In genomic region chr17:39622380-39623006, GRCh38 we compare ENCODE assay signal across 8 cellular contexts. TPM values are rescaled to one million over a fixed set of nuclear protein-coding genes. Genes with fewer than 3 reads are reported as not detected.
DNase-seq lines count a peak whose midpoint lies in the region; ATAC-seq lines count a peak whose summit lies in the region.

No MANE protein-coding gene starts in this region.

- H3K4me3 Mint-ChIP-seq in activated naive CD4-positive, alpha-beta T cell treated with anti-CD3 and anti-CD28 coated beads, Interleukin-2, amount 50 U/mL, for 24 hours, result peak overlapping the region; percentile 51

- intact Hi-C loops in left cardiac atrium (cut with DNase I), result loop anchor here (1.0 to 5.0 kb wide), 4 partner anchors 50 to 132 kb away; partner anchors contain the start of gene MIEN1 (in 1 of the 2)

- H3K36me3 Mint-ChIP-seq in activated naive CD4-positive, alpha-beta T cell treated with anti-CD3 and anti-CD28 coated beads, Interleukin-2, amount 50 U/mL, for 24 hours, result no peaks in the 10 kb centered on the region

- no peaks in the 10 kb centered on the region for H3K9me3 Mint-ChIP-seq in activated naive CD4-positive, alpha-beta T cell treated with anti-CD3 and anti-CD28 coated beads, Interleukin-2, amount 50 U/mL, for 24 hours

- peak; percentile 71 for DNase-seq in activated CD8-positive, alpha-beta memory T cell treated with anti-CD3 and anti-CD28 coated beads, Interleukin-2, amount 50 U/mL, for 48 hours
- no peak for DNase-seq in activated CD8-positive, alpha-beta memory T cell treated with anti-CD3 and anti-CD28 coated beads, Interleukin-2, amount 50 U/mL, for 4 hours
- peak; percentile 51 for DNase-seq in M059J (ENCODE audit: low read depth)
- DNase-seq in stimulated activated CD8-positive, alpha-beta memory T cell treated with anti-CD3 and anti-CD28 coated beads, Interleukin-4, amount 100 ng/mL, for 24 hours (ENCODE audit: low read depth), result peak; percentile 19
- no peak for DNase-seq in GF-D8 (lab: John Stamatoyannopoulos, UW)
- no peak for DNase-seq in NCI-H2107 treated with DMSO at 0.1 percent for 48 hours (lab: John Stamatoyannopoulos, UW; ENCODE audit: unreplicated experiment)
- no peak for DNase-seq in left cardiac atrium

- H3K27me3 Mint-ChIP-seq in activated naive CD4-positive, alpha-beta T cell treated with anti-CD3 and anti-CD28 coated beads, Interleukin-2, amount 50 U/mL, for 24 hours, result peaks cover 11% of the 10 kb centered on the region

- peak overlapping the region; percentile 66 for H3K27ac Mint-ChIP-seq in activated naive CD4-positive, alpha-beta T cell treated with anti-CD3 and anti-CD28 coated beads, Interleukin-2, amount 50 U/mL, for 24 hours

- peaks cover 22% of the 10 kb centered on the region for H3K4me1 Mint-ChIP-seq in activated naive CD4-positive, alpha-beta T cell treated with anti-CD3 and anti-CD28 coated beads, Interleukin-2, amount 50 U/mL, for 24 hours

- ATAC-seq in left cardiac atrium, result no peak

RNA-seq across cellular contexts. Expression of gene PPP1R1B, which starts 4.3 kb away (rescaled TPM):
- not detected in 2 replicates for total RNA-seq in M059J (2014; rRNA removed; shearing (Covaris generic))
- 1 to 10 TPM; 4.0 to 5.3 TPM for total RNA-seq in left cardiac atrium

RNA-seq across cellular contexts. Expression of gene STARD3, which starts 14.5 kb away (rescaled TPM):
- total RNA-seq in M059J (2014; rRNA removed; shearing (Covaris generic)), result 20.8 and 33.1 TPM in 2 replicates
- total RNA-seq in left cardiac atrium, result 10 to 100 TPM; 22.8 to 24.8 TPM

RNA-seq across cellular contexts. Expression of gene NEUROD2, which starts 14.8 kb away (rescaled TPM):
- total RNA-seq in M059J (2014; rRNA removed; shearing (Covaris generic)), result not detected in 2 replicates
- total RNA-seq in left cardiac atrium, result not detected

RNA-seq across cellular contexts. Expression of gene TCAP, which starts 42.7 kb away (rescaled TPM):
- total RNA-seq in M059J (2014; rRNA removed; shearing (Covaris generic)), result 0.05 TPM in 1 of 2 replicates, not detected in the other
- 1,000 to 10,000 TPM; 1,910 to 2,797 TPM for total RNA-seq in left cardiac atrium

RNA-seq across cellular contexts. Expression of gene PNMT, which starts 45.8 kb away (rescaled TPM):
- not detected in 2 replicates for total RNA-seq in M059J (2014; rRNA removed; shearing (Covaris generic))
- total RNA-seq in left cardiac atrium, result 10 to 100 TPM in 1 of 2 donors, 1 to 10 TPM in 1; 9.7 to 11.2 TPM

Comparison
In these comparisons a context has a peak if more than half of its experiments do, and no peak if none do; other contexts are left out.
1. DNase-seq: peak in activated CD8-positive, alpha-beta memory T cell treated with anti-CD3 and anti-CD28 coated beads, Interleukin-2, amount 50 U/mL, for 48 hours (single experiment), M059J (single experiment) and stimulated activated CD8-positive, alpha-beta memory T cell treated with anti-CD3 and anti-CD28 coated beads, Interleukin-4, amount 100 ng/mL, for 24 hours (single experiment); none in activated CD8-positive, alpha-beta memory T cell treated with anti-CD3 and anti-CD28 coated beads, Interleukin-2, amount 50 U/mL, for 4 hours (single experiment), GF-D8 (single experiment), NCI-H2107 treated with DMSO at 0.1 percent for 48 hours (single experiment) and left cardiac atrium (single experiment).